13 cellular contexts compared by ENCODE assay signal in genomic region chr13:28401303-28402056, GRCh38.
DNase-seq lines count a peak whose midpoint lies in the region; ATAC-seq and TF ChIP-seq lines count a peak whose summit lies in the region.
"Had no signal": no experiment of that assay in that cellular context is flagged by ENCODE, and none has a peak within 500 bp of the region (broad histone marks: within the 10 kb centered on the region; RNA-seq: fewer than 3 reads in every experiment).

No MANE protein-coding gene starts in this region.

- peak; percentile 83 for DNase-seq in GM04503 (ENCODE audit: low read depth)
- peak; percentile 22 for DNase-seq in astrocyte of the spinal cord (ENCODE audit: low read depth, low spot score)
- no peak for DNase-seq in naive thymus-derived CD4-positive, alpha-beta T cell
- no peak for DNase-seq in RWPE1 (ENCODE audit: low spot score)
- DNase-seq in ovary = no peak
- no peak for DNase-seq in esophagus squamous epithelium (lab: John Stamatoyannopoulos, UW)
- DNase-seq: activated naive CD8-positive, alpha-beta T cell treated with anti-CD3 and anti-CD28 coated beads for 36 hours; NCI-H1417 treated with DMSO at 0.1 percent for 48 hours had no signal

- H3K4me1 ChIP-seq in naive thymus-derived CD4-positive, alpha-beta T cell (ENCODE audit: control insufficient read depth in 2 of 2, insufficient read depth in 2 of 2, low read length in 2 of 2) = no peaks in the 10 kb centered on the region
- H3K4me1 ChIP-seq in ovary (ENCODE audit: insufficient read depth) (no peaks in the 10 kb centered on the region), esophagus squamous epithelium (no peaks in the 10 kb centered on the region)

- no peaks in the 10 kb centered on the region for H3K9me3 ChIP-seq in naive thymus-derived CD4-positive, alpha-beta T cell (ENCODE audit: control insufficient read depth in 2 of 3, low read length in 3 of 3)
- no peaks in the 10 kb centered on the region for H3K9me3 ChIP-seq in ovary
- no peaks in the 10 kb centered on the region for H3K9me3 ChIP-seq in esophagus squamous epithelium

- no peak for TF ChIP-seq EP300 in ovary (IDR thresholded peaks at IDR 0.05)

- no peak overlapping the region for H3K4me3 ChIP-seq in astrocyte of the spinal cord (ENCODE audit: low read depth, low read length)
- no peak overlapping the region for H3K4me3 ChIP-seq in naive thymus-derived CD4-positive, alpha-beta T cell (ENCODE audit: low read length)
- no peak overlapping the region for H3K4me3 ChIP-seq in ovary
- H3K4me3 ChIP-seq in esophagus squamous epithelium = no peak overlapping the region
- H3K4me3 ChIP-seq: skin epidermis had no signal

- in situ Hi-C loops in astrocyte of the spinal cord (cut with HindIII; ENCODE audit: low sequenced_read_pairs) = no loop called here

- peaks cover 0 to 2% (median 0%) of the 10 kb centered on the region in 5 donors for H3K36me3 Mint-ChIP-seq in naive thymus-derived CD4-positive, alpha-beta T cell
- H3K36me3 Mint-ChIP-seq: activated naive CD8-positive, alpha-beta T cell treated with anti-CD3 and anti-CD28 coated beads for 36 hours had no signal

- H3K27me3 ChIP-seq in naive thymus-derived CD4-positive, alpha-beta T cell (ENCODE audit: control insufficient read depth in 2 of 2, insufficient read depth in 2 of 2, low read length in 2 of 2) = peaks cover 0 to 2% of the 10 kb centered on the region in 2 donors
- H3K27me3 ChIP-seq in ovary = no peaks in the 10 kb centered on the region
- peaks cover 0 to 6% (median 0%) of the 10 kb centered on the region in 4 donors for H3K27me3 ChIP-seq in esophagus squamous epithelium

- POLR2A ChIA-PET in naive thymus-derived CD4-positive, alpha-beta T cell (lab: Charles Lee) = no interaction called here
- POLR2A ChIA-PET in RWPE1 (lab: Yijun Ruan, JAX; ENCODE audit: low non-redundant PET) = no interaction called here

- 42 to 49% (median 44%) methylated on average over 7 of the region's 7 CpGs for WGBS in ovary, 3 donors
- WGBS in esophagus squamous epithelium, 2 donors = 32 to 41% methylated on average over 7 of the region's 7 CpGs

- ATAC-seq in HG03196 (IDR thresholded peaks at IDR 0.05; ENCODE audit: unreplicated experiment) = peak; percentile 56
- ATAC-seq in naive thymus-derived CD4-positive, alpha-beta T cell = peak; percentile 57
- ATAC-seq in GM21390 (IDR thresholded peaks at IDR 0.05; ENCODE audit: unreplicated experiment) = no peak

- no peak overlapping the region for H3K27ac ChIP-seq in naive thymus-derived CD4-positive, alpha-beta T cell (ENCODE audit: low read depth, low read length)
- H3K27ac ChIP-seq in RWPE1 = no peak overlapping the region
- no peak overlapping the region for H3K27ac ChIP-seq in ovary
- H3K27ac ChIP-seq in esophagus squamous epithelium = peak overlapping the region in 2 of 4 donors; percentile 33 to 35

- no peaks in the 10 kb centered on the region for H3K27me3 Mint-ChIP-seq in naive thymus-derived CD4-positive, alpha-beta T cell
- H3K27me3 Mint-ChIP-seq: stimulated activated naive CD8-positive, alpha-beta T cell treated with anti-CD3 and anti-CD28 coated beads, Interleukin-15, Interleukin-2, amounts not matched to agents 100 ng/mL and 50 ng/mL, for 24 hours had no signal

- H3K4me1 Mint-ChIP-seq in naive thymus-derived CD4-positive, alpha-beta T cell = peaks cover 0 to 5% (median 0%) of the 10 kb centered on the region in 7 donors

- no peaks in the 10 kb centered on the region for H3K36me3 ChIP-seq in naive thymus-derived CD4-positive, alpha-beta T cell (ENCODE audit: control insufficient read depth in 2 of 3, insufficient read depth in 3 of 3, low read length in 3 of 3)
- no peaks in the 10 kb centered on the region for H3K36me3 ChIP-seq in ovary
- no peaks in the 10 kb centered on the region for H3K36me3 ChIP-seq in esophagus squamous epithelium

- TF ChIP-seq POLR2A in ovary (IDR thresholded peaks at IDR 0.05) (no peak), esophagus squamous epithelium (IDR thresholded peaks at IDR 0.05) (no peak)

- no peak overlapping the region for H3K4me3 Mint-ChIP-seq in naive thymus-derived CD4-positive, alpha-beta T cell
- H3K4me3 Mint-ChIP-seq: activated naive CD8-positive, alpha-beta T cell treated with anti-CD3 and anti-CD28 coated beads for 36 hours; stimulated activated naive CD8-positive, alpha-beta T cell treated with anti-CD3 and anti-CD28 coated beads, Interleukin-15, Interleukin-2, amounts not matched to agents 100 ng/mL and 50 ng/mL, for 24 hours; T-helper 2 cell treated with Interferon-gamma antibody and Interleukin-4, amounts not matched to agents 5 μg/mL and 100 μg/mL, for 36 hours had no signal

- intact Hi-C loops in naive thymus-derived CD4-positive, alpha-beta T cell (cut with micrococcal nuclease) = loop anchor here in 1 of 2 donors (10.0 kb wide), 1 partner anchor 233 kb away; no protein-coding TSS in a partner anchor
- intact Hi-C loops in ovary (cut with DNase I) (no loop called here), esophagus squamous epithelium (cut with DNase I) (no loop called here)

- TF ChIP-seq CTCF in astrocyte of the spinal cord (IDR thresholded peaks at IDR 0.05; ENCODE audit: low read depth, low read length) = no peak
- TF ChIP-seq CTCF in RWPE1 (conservative IDR thresholded peaks at IDR 0.05; ENCODE audit: low read depth) = no peak
- no peak for TF ChIP-seq CTCF in ovary (IDR thresholded peaks at IDR 0.05)
- TF ChIP-seq CTCF in esophagus squamous epithelium (IDR thresholded peaks at IDR 0.05) = no peak

- H3K9me3 Mint-ChIP-seq in naive thymus-derived CD4-positive, alpha-beta T cell = no peaks in the 10 kb centered on the region
- H3K9me3 Mint-ChIP-seq: activated naive CD8-positive, alpha-beta T cell treated with anti-CD3 and anti-CD28 coated beads for 36 hours; stimulated activated naive CD8-positive, alpha-beta T cell treated with anti-CD3 and anti-CD28 coated beads, Interleukin-15, Interleukin-2, amounts not matched to agents 100 ng/mL and 50 ng/mL, for 24 hours; T-helper 2 cell treated with Interferon-gamma antibody and Interleukin-4, amounts not matched to agents 5 μg/mL and 100 μg/mL, for 36 hours had no signal

- H3K27ac Mint-ChIP-seq in naive thymus-derived CD4-positive, alpha-beta T cell = no peak overlapping the region
- H3K27ac Mint-ChIP-seq: activated naive CD8-positive, alpha-beta T cell treated with anti-CD3 and anti-CD28 coated beads for 36 hours; stimulated activated naive CD8-positive, alpha-beta T cell treated with anti-CD3 and anti-CD28 coated beads, Interleukin-15, Interleukin-2, amounts not matched to agents 100 ng/mL and 50 ng/mL, for 24 hours; T-helper 2 cell treated with Interferon-gamma antibody and Interleukin-4, amounts not matched to agents 5 μg/mL and 100 μg/mL, for 36 hours had no signal

- CTCF ChIA-PET in naive thymus-derived CD4-positive, alpha-beta T cell (lab: Charles Lee) = no interaction called here
- CTCF ChIA-PET in RWPE1 (lab: Yijun Ruan, JAX) = interaction anchor here (0.6 kb wide), 1 partner anchor 50 kb away, joined by 3 read pairs; no protein-coding TSS in a partner anchor

Comparison
In these comparisons a context has a peak if more than half of its experiments do, and no peak if none do; other contexts are left out.
1. DNase-seq: peak in GM04503 (single experiment) and astrocyte of the spinal cord (single experiment); none in naive thymus-derived CD4-positive, alpha-beta T cell (0 of 9), RWPE1 (single experiment), ovary (0 of 5) and esophagus squamous epithelium (single experiment).